In genomic region chr9:70563010-70563409, GRCh38 we compare ENCODE assay signal across 1 cellular context.
TF ChIP-seq lines count a peak whose summit lies in the region.

No MANE protein-coding gene starts in this region.

TF ChIP-seq in GM12878, 131 proteins besides CTCF, POLR2A, EP300 and RAD21 (continued from another document):
- TF ChIP-seq ZNF592 (IDR thresholded peaks at IDR 0.05) = no peak
- TF ChIP-seq POLR2AphosphoS2 (IDR thresholded peaks at IDR 0.05; ENCODE audit: low read depth, low read length) = no peak
- no peak for TF ChIP-seq SPI1 (IDR thresholded peaks at IDR 0.05; ENCODE audit: borderline replicate concordance, insufficient read depth, low read depth, low read length)
- TF ChIP-seq MTA3 (IDR thresholded peaks at IDR 0.05; ENCODE audit: borderline replicate concordance, low read length) = no peak
- no peak for TF ChIP-seq MEF2A (IDR thresholded peaks at IDR 0.05; ENCODE audit: insufficient read depth, low read depth, low read length)
- TF ChIP-seq IKZF2 (IDR thresholded peaks at IDR 0.05) = no peak
- no peak for TF ChIP-seq HCFC1 (IDR thresholded peaks at IDR 0.05; ENCODE audit: low read length)
- no peak for TF ChIP-seq TAF1 (IDR thresholded peaks at IDR 0.05; ENCODE audit: borderline replicate concordance, low read depth, low read length)
- TF ChIP-seq NBN (IDR thresholded peaks at IDR 0.05) = no peak
- TF ChIP-seq BCL11A (IDR thresholded peaks at IDR 0.05; ENCODE audit: low read depth, low read length) = no peak
- TF ChIP-seq NRF1 (conservative IDR thresholded peaks at IDR 0.05; ENCODE audit: low read depth, low read length) = no peak
- TF ChIP-seq SMAD1 (IDR thresholded peaks at IDR 0.05; ENCODE audit: low read depth, partially characterized antibody) = no peak
- TF ChIP-seq JUNB (IDR thresholded peaks at IDR 0.05) = no peak
- TF ChIP-seq PKNOX1 (IDR thresholded peaks at IDR 0.05) = no peak
